21 cellular contexts compared by ENCODE assay signal in the genomic region with DNA sequence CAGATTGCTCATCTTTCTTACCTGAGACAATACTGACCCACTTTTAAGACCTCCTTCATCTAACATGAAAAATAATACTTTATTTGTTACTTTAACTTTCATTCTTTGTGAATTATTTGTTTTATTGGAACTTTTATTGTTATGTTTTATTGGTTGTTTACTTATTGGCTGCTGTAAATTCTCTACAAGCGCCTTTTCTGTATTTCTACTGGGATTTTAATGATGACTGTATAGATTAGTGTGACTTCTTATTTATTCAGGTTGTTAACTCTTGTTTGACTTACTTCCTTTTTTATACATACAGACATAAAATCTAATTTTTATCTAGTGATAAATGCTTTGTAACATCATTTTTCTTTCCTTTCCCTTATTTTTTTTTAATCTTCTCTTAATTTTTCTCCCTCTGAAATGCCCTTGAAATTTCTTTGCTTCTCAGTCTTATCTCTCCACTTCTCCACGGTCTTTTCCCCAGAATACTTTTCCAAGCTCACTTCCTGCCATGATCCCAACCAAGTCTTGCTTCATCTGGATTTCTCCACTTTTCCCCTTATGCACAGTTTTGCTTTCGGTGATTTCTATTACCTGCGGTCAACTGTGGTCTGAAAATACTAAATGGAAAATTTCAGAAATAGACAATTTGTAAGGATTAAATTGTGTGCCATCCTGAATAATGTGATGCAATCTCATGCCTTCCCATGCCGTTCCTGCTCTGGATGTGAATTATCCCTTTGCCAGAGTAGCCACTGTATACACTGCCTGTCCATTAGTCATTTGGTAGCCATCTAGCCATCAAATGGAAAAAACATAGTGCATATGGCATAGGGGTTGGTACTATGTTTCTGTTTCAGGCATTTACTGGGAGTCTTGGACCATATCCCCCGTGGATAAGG.
"Had no signal": no experiment of that assay in that cellular context is flagged by ENCODE, and none has a peak within 500 bp of the region (broad histone marks: within the 10 kb centered on the region; RNA-seq: fewer than 3 reads in every experiment).

No MANE protein-coding gene starts in this region.

- H3K9ac ChIP-seq: parathyroid adenoma had no signal

- H3K4me1 Mint-ChIP-seq: stimulated activated effector memory CD8-positive, alpha-beta T cell treated with anti-CD3 and anti-CD28 coated beads, Interleukin-12 subunit alpha, Interleukin-12 subunit beta, amount 100 ng/mL, for 72 hours had no signal

- H3K9me3 Mint-ChIP-seq: activated B cell treated with CpG ODN at 0.5 μM for 24 hours; stimulated activated naive CD8-positive, alpha-beta T cell treated with anti-CD3 and anti-CD28 coated beads, Interleukin-15, amount 100 ng/mL, for 72 hours had no signal

- H3K36me3 Mint-ChIP-seq: activated naive CD4-positive, alpha-beta T cell treated with anti-CD3 and anti-CD28 coated beads, Interleukin-2, amount 50 U/mL, for 24 hours; stimulated activated effector memory CD8-positive, alpha-beta T cell treated with anti-CD3 and anti-CD28 coated beads, Interleukin-12 subunit alpha, Interleukin-12 subunit beta, amount 100 ng/mL, for 72 hours had no signal

- H3K9me3 ChIP-seq: ascending aorta, gastroesophageal sphincter, tibial nerve had no signal

- H3K4me3 Mint-ChIP-seq: activated B cell treated with CpG ODN at 0.5 μM for 24 hours; activated CD4-positive, alpha-beta T cell treated with anti-CD3 and anti-CD28 coated beads for 36 hours; activated naive CD4-positive, alpha-beta T cell treated with anti-CD3 and anti-CD28 coated beads, Interleukin-2, amount 50 U/mL, for 24 hours; stimulated activated effector memory CD8-positive, alpha-beta T cell treated with anti-CD3 and anti-CD28 coated beads, Interleukin-12 subunit alpha, Interleukin-12 subunit beta, amount 100 ng/mL, for 72 hours; stimulated activated naive CD8-positive, alpha-beta T cell treated with anti-CD3 and anti-CD28 coated beads, Interleukin-15, amount 100 ng/mL, for 72 hours had no signal

- DNase-seq: activated B cell treated with CpG ODN at 0.5 μM for 24 hours; activated CD4-positive, alpha-beta T cell treated with anti-CD3 and anti-CD28 coated beads for 36 hours; activated CD4-positive, alpha-beta T cell treated with anti-CD3 and anti-CD28 coated beads, Interleukin-2, amount 50 U/mL, for 48 hours; activated gamma-delta T cell; central memory CD4-positive, alpha-beta T cell; effector memory CD4-positive, alpha-beta T cell; head of caudate nucleus; hypothalamus; left ventricle myocardium superior; mammary epithelial cell; nucleus accumbens; small intestine; stimulated activated CD4-positive, alpha-beta T cell treated with anti-CD3 and anti-CD28 coated beads, Interleukin-2, amount 100 ng/mL, for 24 hours; stimulated activated naive CD8-positive, alpha-beta T cell treated with anti-CD3 and anti-CD28 coated beads, Interleukin-15, amount 100 ng/mL, for 72 hours; T-helper 9 cell had no signal

- H2AFZ ChIP-seq: parathyroid adenoma had no signal

- H3K27me3 Mint-ChIP-seq: activated B cell treated with CpG ODN at 0.5 μM for 24 hours; activated CD4-positive, alpha-beta T cell treated with anti-CD3 and anti-CD28 coated beads for 36 hours; stimulated activated naive CD8-positive, alpha-beta T cell treated with anti-CD3 and anti-CD28 coated beads, Interleukin-15, amount 100 ng/mL, for 72 hours had no signal

- H3K27ac Mint-ChIP-seq: activated B cell treated with CpG ODN at 0.5 μM for 24 hours; activated CD4-positive, alpha-beta T cell treated with anti-CD3 and anti-CD28 coated beads for 36 hours; activated naive CD4-positive, alpha-beta T cell treated with anti-CD3 and anti-CD28 coated beads, Interleukin-2, amount 50 U/mL, for 24 hours; stimulated activated effector memory CD8-positive, alpha-beta T cell treated with anti-CD3 and anti-CD28 coated beads, Interleukin-12 subunit alpha, Interleukin-12 subunit beta, amount 100 ng/mL, for 72 hours; stimulated activated naive CD8-positive, alpha-beta T cell treated with anti-CD3 and anti-CD28 coated beads, Interleukin-15, amount 100 ng/mL, for 72 hours had no signal

- H3K36me3 ChIP-seq: ascending aorta, gastroesophageal sphincter, tibial nerve had no signal

- H3K4me3 ChIP-seq: ascending aorta, gastroesophageal sphincter, tibial nerve had no signal

- H3K27ac ChIP-seq: ascending aorta, parathyroid adenoma had no signal

- H3K27me3 ChIP-seq: ascending aorta, gastroesophageal sphincter, tibial nerve had no signal
